ENCODE assay signal across 27 cellular contexts in genomic region chr1:19032413-19032695, GRCh38.
"Had no signal": no experiment of that assay in that cellular context is flagged by ENCODE, and none has a peak within 500 bp of the region (broad histone marks: within the 10 kb centered on the region; RNA-seq: fewer than 3 reads in every experiment).

No MANE protein-coding gene starts in this region.

- H3K36me3 Mint-ChIP-seq: activated CD4-positive, alpha-beta memory T cell treated with anti-CD3 and anti-CD28 coated beads for 36 hours; activated CD8-positive, alpha-beta memory T cell treated with anti-CD3 and anti-CD28 coated beads, Interleukin-2, amount 10 ng/mL, durations not matched to agents 7 days and 5 days; activated naive CD8-positive, alpha-beta T cell had no signal

- H3K4me3 Mint-ChIP-seq: activated CD4-positive, alpha-beta memory T cell treated with anti-CD3 and anti-CD28 coated beads for 36 hours; activated CD4-positive, alpha-beta T cell treated with anti-CD3 and anti-CD28 coated beads for 36 hours; activated CD4-positive, alpha-beta T cell treated with anti-CD3 and anti-CD28 coated beads, Interleukin-2, amount 10 ng/mL, durations not matched to agents 24 days and 14 days; activated CD8-positive, alpha-beta memory T cell treated with anti-CD3 and anti-CD28 coated beads, Interleukin-2, amount 10 ng/mL, durations not matched to agents 7 days and 5 days; activated CD8-positive, alpha-beta T cell treated with anti-CD3 and anti-CD28 coated beads, Interleukin-2, amount 10 ng/mL, durations not matched to agents 7 days and 5 days; activated naive CD8-positive, alpha-beta T cell; activated T-cell treated with anti-CD3 and anti-CD28 coated beads, Interleukin-2, amount 50 U/mL, for 4 hours; activated T-helper 17 cell treated with anti-CD3 and anti-CD28 coated beads, Interleukin-2, amount 50 U/mL, for 72 hours; central memory CD8-positive, alpha-beta T cell; dendritic cell treated with granulocyte-macrophage colony-stimulating factor and Interleukin-4, amounts not matched to agents 40 ng/mL and 50 ng/mL, for 4 days; endodermal cell had no signal

- DNase-seq: activated CD4-positive, alpha-beta memory T cell treated with anti-CD3 and anti-CD28 coated beads for 36 hours; activated CD4-positive, alpha-beta T cell treated with anti-CD3 and anti-CD28 coated beads for 36 hours; activated CD4-positive, alpha-beta T cell treated with anti-CD3 and anti-CD28 coated beads, Interleukin-2, amount 10 ng/mL, durations not matched to agents 24 days and 14 days; activated CD4-positive, CD25-positive, alpha-beta regulatory T cell; activated CD4-positive, CD25-positive, alpha-beta regulatory T cell treated with anti-CD3 and anti-CD28 coated beads, Interleukin-2, amount 50 U/mL, for 72 hours; activated CD8-positive, alpha-beta memory T cell treated with anti-CD3 and anti-CD28 coated beads, Interleukin-2, amount 10 ng/mL, durations not matched to agents 7 days and 5 days; activated CD8-positive, alpha-beta memory T cell treated with anti-CD3 and anti-CD28 coated beads, Interleukin-2, amount 50 U/mL, for 4 hours; activated CD8-positive, alpha-beta T cell treated with anti-CD3 and anti-CD28 coated beads, Interleukin-2, amount 10 ng/mL, durations not matched to agents 7 days and 5 days; activated effector memory CD4-positive, alpha-beta T cell treated with Interleukin-2 at 50 U/mL for 16 hours; activated gamma-delta T cell treated with Interleukin-2 at 50 U/mL for 16 hours; activated naive CD4-positive, alpha-beta T cell treated with anti-CD3 and anti-CD28 coated beads, Interleukin-2, amount 50 U/mL, for 16 hours; activated naive CD4-positive, alpha-beta T cell treated with Interleukin-2 at 50 U/mL for 16 hours; activated T-cell treated with anti-CD3 and anti-CD28 coated beads, Interleukin-2, amount 50 U/mL, for 4 hours; amniotic stem cell; anterior cingulate cortex; brain microvascular endothelial cell; effector memory CD4-positive, alpha-beta T cell; foreskin fibroblast; T-helper 2 cell had no signal

- H3K27ac ChIP-seq: brain microvascular endothelial cell, coronary artery, dorsolateral prefrontal cortex had no signal

- ATAC-seq: activated CD4-positive, alpha-beta T cell treated with anti-CD3 and anti-CD28 coated beads for 36 hours; activated CD8-positive, alpha-beta memory T cell treated with anti-CD3 and anti-CD28 coated beads, Interleukin-2, amount 10 ng/mL, durations not matched to agents 7 days and 5 days; activated CD8-positive, alpha-beta T cell treated with anti-CD3 and anti-CD28 coated beads, Interleukin-2, amount 10 ng/mL, durations not matched to agents 7 days and 5 days; activated T-cell treated with anti-CD3 and anti-CD28 coated beads, Interleukin-2, amount 50 U/mL, for 4 hours; activated T-helper 17 cell treated with anti-CD3 and anti-CD28 coated beads, Interleukin-2, amount 50 U/mL, for 72 hours; esophagus mucosa had no signal

- H3K9me3 Mint-ChIP-seq: activated CD4-positive, alpha-beta memory T cell treated with anti-CD3 and anti-CD28 coated beads for 36 hours; activated CD4-positive, alpha-beta T cell treated with anti-CD3 and anti-CD28 coated beads, Interleukin-2, amount 10 ng/mL, durations not matched to agents 24 days and 14 days; activated T-cell treated with anti-CD3 and anti-CD28 coated beads, Interleukin-2, amount 50 U/mL, for 4 hours; activated T-helper 17 cell treated with anti-CD3 and anti-CD28 coated beads, Interleukin-2, amount 50 U/mL, for 72 hours; central memory CD8-positive, alpha-beta T cell; dendritic cell treated with granulocyte-macrophage colony-stimulating factor and Interleukin-4, amounts not matched to agents 40 ng/mL and 50 ng/mL, for 4 days; endodermal cell had no signal

- H3K36me3 ChIP-seq: brain microvascular endothelial cell had no signal

- H3K27me3 ChIP-seq: brain microvascular endothelial cell had no signal

- H3K27ac Mint-ChIP-seq: activated CD4-positive, alpha-beta memory T cell treated with anti-CD3 and anti-CD28 coated beads for 36 hours; activated CD4-positive, alpha-beta T cell treated with anti-CD3 and anti-CD28 coated beads for 36 hours; activated CD4-positive, alpha-beta T cell treated with anti-CD3 and anti-CD28 coated beads, Interleukin-2, amount 10 ng/mL, durations not matched to agents 24 days and 14 days; activated CD8-positive, alpha-beta memory T cell treated with anti-CD3 and anti-CD28 coated beads, Interleukin-2, amount 10 ng/mL, durations not matched to agents 7 days and 5 days; activated CD8-positive, alpha-beta T cell treated with anti-CD3 and anti-CD28 coated beads, Interleukin-2, amount 10 ng/mL, durations not matched to agents 7 days and 5 days; activated naive CD8-positive, alpha-beta T cell; activated T-helper 17 cell treated with anti-CD3 and anti-CD28 coated beads, Interleukin-2, amount 50 U/mL, for 72 hours; dendritic cell treated with granulocyte-macrophage colony-stimulating factor and Interleukin-4, amounts not matched to agents 40 ng/mL and 50 ng/mL, for 4 days; endodermal cell had no signal

- H3K4me1 Mint-ChIP-seq: activated CD8-positive, alpha-beta memory T cell treated with anti-CD3 and anti-CD28 coated beads, Interleukin-2, amount 10 ng/mL, durations not matched to agents 7 days and 5 days; activated T-helper 17 cell treated with anti-CD3 and anti-CD28 coated beads, Interleukin-2, amount 50 U/mL, for 72 hours; central memory CD8-positive, alpha-beta T cell; endodermal cell had no signal

- H3K27me3 Mint-ChIP-seq: activated CD4-positive, alpha-beta memory T cell treated with anti-CD3 and anti-CD28 coated beads for 36 hours; activated CD4-positive, alpha-beta T cell treated with anti-CD3 and anti-CD28 coated beads for 36 hours had no signal

- H3K4me3 ChIP-seq: coronary artery, dorsolateral prefrontal cortex had no signal
